In the genomic region with DNA sequence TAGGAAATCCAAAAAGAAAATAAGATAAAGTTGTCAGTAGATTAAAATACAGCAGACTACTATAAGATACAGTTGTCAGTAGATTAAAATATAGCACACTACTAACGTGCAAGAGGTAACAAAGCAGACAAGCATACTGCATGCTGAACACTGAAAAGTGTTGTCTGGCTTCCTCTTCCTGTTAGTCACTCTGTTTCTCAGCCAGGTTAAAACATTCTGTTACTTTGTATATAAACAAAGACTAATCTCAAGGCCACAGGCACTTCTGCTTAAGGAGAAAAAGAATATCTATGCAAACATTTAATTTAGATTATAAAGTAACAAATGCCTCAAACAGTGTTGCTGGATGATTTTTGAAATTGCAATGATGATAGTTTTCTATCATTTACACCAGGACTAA, we compare ENCODE assay signal across 23 cellular contexts. TPM values are rescaled to one million over a fixed set of nuclear protein-coding genes. Genes with fewer than 3 reads are reported as not detected.
"Had no signal": no experiment of that assay in that cellular context is flagged by ENCODE, and none has a peak within 500 bp of the region (broad histone marks: within the 10 kb centered on the region; RNA-seq: fewer than 3 reads in every experiment).

No MANE protein-coding gene starts in this region.

- H3K27me3 ChIP-seq: adrenal gland, hepatocyte, left lung, neural progenitor cell, right lobe of liver, stomach had no signal

- H2AFZ ChIP-seq: hepatocyte, neural progenitor cell had no signal

- DNase-seq: activated CD4-positive, alpha-beta memory T cell treated with anti-CD3 and anti-CD28 coated beads for 36 hours; activated CD4-positive, alpha-beta T cell treated with anti-CD3 and anti-CD28 coated beads for 36 hours; activated gamma-delta T cell treated with Interleukin-2 at 50 U/mL for 16 hours; activated T-cell treated with anti-CD3 and anti-CD28 coated beads for 4 hours; adrenal gland; caudate nucleus; effector CD4-positive, alpha-beta T cell; islet precursor cell; left lung; mammary epithelial cell; mucosa of descending colon; naive thymus-derived CD4-positive, alpha-beta T cell; right lobe of liver; stimulated activated CD4-positive, alpha-beta T cell treated with anti-CD3 and anti-CD28 coated beads, Interleukin-4, amount 100 ng/mL, for 24 hours; stomach; T-cell had no signal

- H3K4me1 ChIP-seq: left lung, neural progenitor cell, right lobe of liver had no signal

- H3K9ac ChIP-seq: neural progenitor cell had no signal

- H3K4me2 ChIP-seq: hepatocyte, neural progenitor cell had no signal

- H3K9me3 ChIP-seq: adrenal gland, left lung, mucosa of descending colon, right lobe of liver, stomach had no signal

- ATAC-seq: activated CD4-positive, alpha-beta T cell treated with anti-CD3 and anti-CD28 coated beads for 36 hours; activated naive CD4-positive, alpha-beta T cell treated with anti-CD3 and anti-CD28 coated beads, Interleukin-2, amount 50 U/mL, for 72 hours; esophagus mucosa; left lung; mucosa of descending colon; naive thymus-derived CD4-positive, alpha-beta T cell; right lobe of liver; stimulated activated effector memory CD8-positive, alpha-beta T cell treated with anti-CD3 and anti-CD28 coated beads, Interleukin-12 subunit alpha, Interleukin-12 subunit beta, amount 100 ng/mL, for 72 hours; T-cell; WTC11 had no signal

- H3K27ac ChIP-seq: adrenal gland, coronary artery, hepatocyte, left lung, neural progenitor cell, right lobe of liver had no signal

- H3K4me3 ChIP-seq: adrenal gland, coronary artery, hepatocyte, left lung, mucosa of descending colon, neural progenitor cell, right lobe of liver, stomach had no signal

RNA-seq across cellular contexts. Expression of a gene that starts 41.0 kb away (rescaled TPM):
- polyA plus RNA-seq: naive thymus-derived CD4-positive, alpha-beta T cell had no signal
